ENCODE assay signal across 15 cellular contexts in the genomic region with DNA sequence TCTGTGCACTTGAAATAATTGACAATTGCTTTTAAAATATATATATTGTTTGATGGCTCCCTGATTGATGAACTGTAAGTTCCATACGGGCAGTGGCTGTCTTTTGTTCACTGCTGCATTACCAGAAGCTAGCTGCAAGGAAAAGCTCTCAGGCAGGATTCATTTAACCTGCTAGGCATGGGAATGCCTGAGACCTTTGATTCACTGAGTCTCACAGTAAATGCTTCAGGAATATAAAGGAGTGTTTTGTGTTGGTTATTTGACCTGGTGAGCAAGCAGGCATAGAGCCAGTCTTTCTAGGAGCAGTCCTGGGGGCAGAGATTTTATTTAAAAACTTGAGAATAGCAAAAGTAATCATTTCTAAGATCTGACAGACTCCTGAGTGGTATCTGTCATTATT.
"Had no signal": no experiment of that assay in that cellular context is flagged by ENCODE, and none has a peak within 500 bp of the region (broad histone marks: within the 10 kb centered on the region; RNA-seq: fewer than 3 reads in every experiment).

No MANE protein-coding gene starts in this region.

- ATAC-seq: activated T-cell treated with anti-CD3 and anti-CD28 coated beads, Interleukin-2, amount 50 U/mL, for 4 hours; left ventricle myocardium superior; natural killer cell treated with Interleukin-12 subunit alpha and Interleukin-12 subunit beta and Interleukin-15 and Interleukin-18, amount 100 ng/mL, for 72 hours; right cardiac atrium; stimulated activated naive CD8-positive, alpha-beta T cell treated with anti-CD3 and anti-CD28 coated beads, Interleukin-15, Interleukin-2, amounts not matched to agents 100 U/mL and 50 U/mL, for 24 hours had no signal

- H3K4me3 ChIP-seq: adrenal gland, esophagus squamous epithelium, hepatocyte, transverse colon had no signal

- DNase-seq: activated CD4-positive, alpha-beta memory T cell treated with anti-CD3 and anti-CD28 coated beads for 36 hours; activated effector memory CD4-positive, alpha-beta T cell treated with anti-CD3 and anti-CD28 coated beads, Interleukin-2, amount 50 U/mL, for 16 hours; activated T-cell treated with anti-CD3 and anti-CD28 coated beads, Interleukin-2, amount 50 U/mL, for 4 hours; adrenal gland; cortex of kidney; effector CD8-positive, alpha-beta T cell; esophagus squamous epithelium; kidney glomerular epithelial cell; left ventricle myocardium superior; mesendoderm; right cardiac atrium; stimulated activated naive CD8-positive, alpha-beta T cell treated with anti-CD3 and anti-CD28 coated beads, Interleukin-15, Interleukin-2, amounts not matched to agents 100 U/mL and 50 U/mL, for 24 hours; transverse colon had no signal
